ENCODE assay signal across 7 cellular contexts in the genomic region with DNA sequence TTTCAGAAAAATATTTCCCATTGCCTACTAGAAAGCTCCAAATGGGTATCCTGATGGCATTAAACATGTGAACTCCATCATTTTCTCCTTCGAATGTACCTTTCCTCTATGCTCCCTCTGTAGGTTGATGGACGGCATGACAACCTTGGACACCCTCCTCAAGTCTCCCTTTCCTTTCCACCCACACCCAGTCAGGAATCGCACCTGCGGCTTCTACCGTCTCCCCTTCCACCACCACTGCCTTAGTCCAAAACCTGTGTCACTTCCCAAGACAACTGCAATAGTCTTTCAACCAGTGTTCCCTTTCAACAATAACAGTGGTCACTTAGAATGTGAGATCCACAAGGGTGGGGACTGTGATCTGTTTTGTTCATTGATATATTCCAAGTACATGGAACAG.
DNase-seq lines count a peak whose midpoint lies in the region; ATAC-seq and TF ChIP-seq lines count a peak whose summit lies in the region.

No MANE protein-coding gene starts in this region.

- H2AFZ ChIP-seq in Loucy (ENCODE audit: low read length) = no peak overlapping the region

- no peaks in the 10 kb centered on the region for H4K20me1 ChIP-seq in Loucy (ENCODE audit: insufficient read depth, low read length, poor library complexity, severe bottlenecking)

- H3K4me2 ChIP-seq in Loucy (ENCODE audit: low read depth, low read length, poor library complexity, severe bottlenecking) = no peak overlapping the region

- H3K9me3 Mint-ChIP-seq in osteocyte (ENCODE audit: unreplicated experiment) = peaks cover 11% of the 10 kb centered on the region
- H3K9me3 Mint-ChIP-seq in activated T-helper 17 cell treated with anti-CD3 and anti-CD28 coated beads, Interleukin-2, amount 50 U/mL, for 72 hours = no peaks in the 10 kb centered on the region

- peak; percentile 68 for TF ChIP-seq CTCF in Loucy (conservative IDR thresholded peaks at IDR 0.05; ENCODE audit: low read length)
- peak; percentile 71 for TF ChIP-seq CTCF in cardiac fibroblast (IDR thresholded peaks at IDR 0.05; ENCODE audit: low read depth, low read length)
- peak; percentile 46 for TF ChIP-seq CTCF in osteocyte (IDR thresholded peaks at IDR 0.05)
- TF ChIP-seq CTCF in ascending aorta (IDR thresholded peaks at IDR 0.05) = peak in 1 of 3 experiments; percentile 34

- intact Hi-C loops in ascending aorta (cut with DNase I) = no loop called here

- H3K4me1 ChIP-seq in Loucy (ENCODE audit: insufficient read depth, low read length, poor library complexity, severe bottlenecking) = no peaks in the 10 kb centered on the region
- no peaks in the 10 kb centered on the region for H3K4me1 ChIP-seq in ascending aorta

- H3K36me3 ChIP-seq in Loucy (ENCODE audit: insufficient read depth, low read length) (no peaks in the 10 kb centered on the region), ascending aorta (no peaks in the 10 kb centered on the region)

- no peaks in the 10 kb centered on the region for H3K27me3 Mint-ChIP-seq in osteocyte (ENCODE audit: unreplicated experiment)
- H3K27me3 Mint-ChIP-seq in activated T-helper 17 cell treated with anti-CD3 and anti-CD28 coated beads, Interleukin-2, amount 50 U/mL, for 72 hours = no peaks in the 10 kb centered on the region

- no peak overlapping the region for H3K27ac ChIP-seq in ascending aorta

- H3K4me3 Mint-ChIP-seq in osteocyte (ENCODE audit: unreplicated experiment) = no peak overlapping the region
- H3K4me3 Mint-ChIP-seq in activated T-helper 17 cell treated with anti-CD3 and anti-CD28 coated beads, Interleukin-2, amount 50 U/mL, for 72 hours = no peak overlapping the region

- peaks cover 5% of the 10 kb centered on the region for H3K4me1 Mint-ChIP-seq in osteocyte (ENCODE audit: unreplicated experiment)
- peaks cover 5% of the 10 kb centered on the region for H3K4me1 Mint-ChIP-seq in activated T-helper 17 cell treated with anti-CD3 and anti-CD28 coated beads, Interleukin-2, amount 50 U/mL, for 72 hours

- H3K9me2 ChIP-seq in Loucy (replicated peaks; ENCODE audit: low read depth, low read length) = no peaks in the 10 kb centered on the region

- no peaks in the 10 kb centered on the region for H3K9me3 ChIP-seq in Loucy (ENCODE audit: insufficient read depth, low read depth, low read length)
- H3K9me3 ChIP-seq in ascending aorta = no peaks in the 10 kb centered on the region

- no peaks in the 10 kb centered on the region for H3K79me2 ChIP-seq in Loucy (ENCODE audit: insufficient read depth, low read length)

- peak; percentile 13 for DNase-seq in GM03348 (ENCODE audit: low spot score)
- peak; percentile 46 to 61 for DNase-seq in cardiac fibroblast (ENCODE audit: low read depth in 2 of 2)
- DNase-seq in osteocyte (ENCODE audit: extremely low spot score, unreplicated experiment) = no peak
- no peak for DNase-seq in activated effector memory CD4-positive, alpha-beta T cell treated with anti-CD3 and anti-CD28 coated beads, Interleukin-2, amount 50 U/mL, for 16 hours
- no peak for DNase-seq in ascending aorta (ENCODE audit: low spot score in 2 of 2)

- no peak overlapping the region for H3K27ac Mint-ChIP-seq in osteocyte (ENCODE audit: unreplicated experiment)
- no peak overlapping the region for H3K27ac Mint-ChIP-seq in activated T-helper 17 cell treated with anti-CD3 and anti-CD28 coated beads, Interleukin-2, amount 50 U/mL, for 72 hours

- H3F3A ChIP-seq in Loucy (ENCODE audit: low read depth) = no peaks in the 10 kb centered on the region

- H3K9ac ChIP-seq in Loucy (ENCODE audit: low read depth, low read length, poor library complexity, severe bottlenecking) = no peak overlapping the region

- ATAC-seq in activated T-helper 17 cell treated with anti-CD3 and anti-CD28 coated beads, Interleukin-2, amount 50 U/mL, for 72 hours (replicated peaks) = no peak

- H3K4me3 ChIP-seq in Loucy (ENCODE audit: low read length, poor library complexity, severe bottlenecking) (no peak overlapping the region), cardiac fibroblast (replicated peaks in 1 of 2; ENCODE audit: low read depth in 2 of 2, low read length in 2 of 2) (no peak overlapping the region), ascending aorta (no peak overlapping the region)

- no peaks in the 10 kb centered on the region for H3K36me3 Mint-ChIP-seq in osteocyte (ENCODE audit: unreplicated experiment)
- no peaks in the 10 kb centered on the region for H3K36me3 Mint-ChIP-seq in activated T-helper 17 cell treated with anti-CD3 and anti-CD28 coated beads, Interleukin-2, amount 50 U/mL, for 72 hours (ENCODE audit: low read depth)

- H3K27me3 ChIP-seq in Loucy (ENCODE audit: insufficient read depth, low read length, poor library complexity, severe bottlenecking) = no peaks in the 10 kb centered on the region
- no peaks in the 10 kb centered on the region for H3K27me3 ChIP-seq in ascending aorta

Comparison
In these comparisons a context has a peak if more than half of its experiments do, and no peak if none do; other contexts are left out.
1. DNase-seq: peak in GM03348 (single experiment) and cardiac fibroblast (2 of 2); none in osteocyte (single experiment), activated effector memory CD4-positive, alpha-beta T cell treated with anti-CD3 and anti-CD28 coated beads, Interleukin-2, amount 50 U/mL, for 16 hours (single experiment) and ascending aorta (0 of 2).